Comparison of ENCODE assay signal across 35 cellular contexts in the genomic region with DNA sequence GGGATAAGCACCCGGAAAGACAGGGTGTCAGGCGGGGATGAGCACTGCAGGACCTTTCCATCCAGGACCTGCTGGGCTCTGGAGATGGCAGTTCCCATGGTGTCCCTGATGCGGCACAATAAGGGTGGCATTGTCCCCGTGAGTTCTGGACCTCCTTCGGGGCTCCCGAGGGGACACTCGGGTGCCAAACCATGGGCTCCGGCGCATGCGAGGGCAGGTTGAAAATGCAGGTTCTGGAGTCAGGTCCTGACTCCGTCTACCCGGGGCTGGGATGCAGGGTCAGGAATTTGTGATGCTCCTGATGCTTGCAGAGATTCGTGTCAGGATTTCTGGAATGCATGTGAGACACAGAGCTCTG. TPM values are rescaled to one million over a fixed set of nuclear protein-coding genes. Genes with fewer than 3 reads are reported as not detected.
"Had no signal": no experiment of that assay in that cellular context is flagged by ENCODE, and none has a peak within 500 bp of the region (broad histone marks: within the 10 kb centered on the region; RNA-seq: fewer than 3 reads in every experiment).

No MANE protein-coding gene starts in this region.

- H3K4me3 Mint-ChIP-seq: activated CD4-positive, alpha-beta memory T cell treated with anti-CD3 and anti-CD28 coated beads for 36 hours; activated CD4-positive, alpha-beta T cell treated with anti-CD3 and anti-CD28 coated beads for 36 hours; activated CD4-positive, alpha-beta T cell treated with anti-CD3 and anti-CD28 coated beads, Interleukin-2, amount 10 ng/mL, durations not matched to agents 24 days and 14 days; activated CD8-positive, alpha-beta T cell treated with anti-CD3 and anti-CD28 coated beads, Interleukin-2, amount 10 ng/mL, durations not matched to agents 7 days and 5 days; activated naive CD4-positive, alpha-beta T cell treated with anti-CD3 and anti-CD28 coated beads, Interleukin-2, amount 10 ng/mL, durations not matched to agents 7 days and 5 days; activated naive CD8-positive, alpha-beta T cell treated with anti-CD3 and anti-CD28 coated beads, Interleukin-2, amount 10 ng/mL, durations not matched to agents 7 days and 5 days; activated T-cell treated with anti-CD3 and anti-CD28 coated beads, Interleukin-2, amount 50 U/mL, for 24 hours; activated T-cell treated with anti-CD3 and anti-CD28 coated beads, Interleukin-2, amount 50 U/mL, for 72 hours; brain; dendritic cell treated with granulocyte-macrophage colony-stimulating factor and Interleukin-4, amounts not matched to agents 40 ng/mL and 50 ng/mL, for 4 days; effector memory CD8-positive, alpha-beta T cell had no signal

- H3K36me3 Mint-ChIP-seq: activated CD4-positive, alpha-beta memory T cell treated with anti-CD3 and anti-CD28 coated beads for 36 hours; activated naive CD4-positive, alpha-beta T cell treated with anti-CD3 and anti-CD28 coated beads, Interleukin-2, amount 10 ng/mL, durations not matched to agents 7 days and 5 days; activated naive CD4-positive, alpha-beta T cell treated with anti-CD3 and anti-CD28 coated beads, Interleukin-2, amount 50 U/mL, for 72 hours; activated naive CD8-positive, alpha-beta T cell treated with anti-CD3 and anti-CD28 coated beads, Interleukin-2, amount 10 ng/mL, durations not matched to agents 7 days and 5 days; brain had no signal

- H3K9me3 Mint-ChIP-seq: activated CD4-positive, alpha-beta memory T cell treated with anti-CD3 and anti-CD28 coated beads for 36 hours; activated CD4-positive, alpha-beta T cell treated with anti-CD3 and anti-CD28 coated beads, Interleukin-2, amount 10 ng/mL, durations not matched to agents 24 days and 14 days; activated naive CD4-positive, alpha-beta T cell treated with anti-CD3 and anti-CD28 coated beads, Interleukin-2, amount 10 ng/mL, durations not matched to agents 7 days and 5 days; activated naive CD4-positive, alpha-beta T cell treated with anti-CD3 and anti-CD28 coated beads, Interleukin-2, amount 50 U/mL, for 72 hours; activated naive CD8-positive, alpha-beta T cell treated with anti-CD3 and anti-CD28 coated beads, Interleukin-2, amount 10 ng/mL, durations not matched to agents 7 days and 5 days; activated T-cell treated with anti-CD3 and anti-CD28 coated beads, Interleukin-2, amount 50 U/mL, for 24 hours; activated T-cell treated with anti-CD3 and anti-CD28 coated beads, Interleukin-2, amount 50 U/mL, for 72 hours; brain; dendritic cell treated with granulocyte-macrophage colony-stimulating factor and Interleukin-4, amounts not matched to agents 40 ng/mL and 50 ng/mL, for 4 days; effector memory CD8-positive, alpha-beta T cell had no signal

- H3K4me1 Mint-ChIP-seq: activated CD4-positive, alpha-beta T cell treated with anti-CD3 and anti-CD28 coated beads for 36 hours; activated CD4-positive, alpha-beta T cell treated with anti-CD3 and anti-CD28 coated beads, Interleukin-2, amount 10 ng/mL, durations not matched to agents 24 days and 14 days; activated naive CD4-positive, alpha-beta T cell treated with anti-CD3 and anti-CD28 coated beads, Interleukin-2, amount 10 ng/mL, durations not matched to agents 7 days and 5 days; activated naive CD8-positive, alpha-beta T cell treated with anti-CD3 and anti-CD28 coated beads, Interleukin-2, amount 10 ng/mL, durations not matched to agents 7 days and 5 days; brain had no signal

- ATAC-seq: activated CD4-positive, alpha-beta T cell treated with anti-CD3 and anti-CD28 coated beads for 36 hours; activated CD8-positive, alpha-beta T cell treated with anti-CD3 and anti-CD28 coated beads, Interleukin-2, amount 10 ng/mL, durations not matched to agents 7 days and 5 days; activated naive CD4-positive, alpha-beta T cell treated with anti-CD3 and anti-CD28 coated beads, Interleukin-2, amount 50 U/mL, for 72 hours; activated T-cell treated with anti-CD3 and anti-CD28 coated beads, Interleukin-2, amount 50 U/mL, for 72 hours; effector memory CD8-positive, alpha-beta T cell; gastroesophageal sphincter had no signal

- H3K4me3 ChIP-seq: ascending aorta, breast epithelium, cardiac muscle cell, colonic mucosa, dorsolateral prefrontal cortex, esophagus squamous epithelium, gastroesophageal sphincter, heart right ventricle had no signal

- H3K27ac ChIP-seq: ascending aorta, breast epithelium, cardiac muscle cell, colonic mucosa, dorsolateral prefrontal cortex, esophagus squamous epithelium, gastroesophageal sphincter, heart right ventricle had no signal

- H3K27ac Mint-ChIP-seq: activated CD4-positive, alpha-beta memory T cell treated with anti-CD3 and anti-CD28 coated beads for 36 hours; activated CD4-positive, alpha-beta T cell treated with anti-CD3 and anti-CD28 coated beads for 36 hours; activated CD4-positive, alpha-beta T cell treated with anti-CD3 and anti-CD28 coated beads, Interleukin-2, amount 10 ng/mL, durations not matched to agents 24 days and 14 days; activated CD8-positive, alpha-beta T cell treated with anti-CD3 and anti-CD28 coated beads, Interleukin-2, amount 10 ng/mL, durations not matched to agents 7 days and 5 days; activated naive CD4-positive, alpha-beta T cell treated with anti-CD3 and anti-CD28 coated beads, Interleukin-2, amount 10 ng/mL, durations not matched to agents 7 days and 5 days; activated naive CD4-positive, alpha-beta T cell treated with anti-CD3 and anti-CD28 coated beads, Interleukin-2, amount 50 U/mL, for 72 hours; activated naive CD8-positive, alpha-beta T cell treated with anti-CD3 and anti-CD28 coated beads, Interleukin-2, amount 10 ng/mL, durations not matched to agents 7 days and 5 days; activated T-cell treated with anti-CD3 and anti-CD28 coated beads, Interleukin-2, amount 50 U/mL, for 24 hours; activated T-cell treated with anti-CD3 and anti-CD28 coated beads, Interleukin-2, amount 50 U/mL, for 72 hours; brain; dendritic cell treated with granulocyte-macrophage colony-stimulating factor and Interleukin-4, amounts not matched to agents 40 ng/mL and 50 ng/mL, for 4 days; effector memory CD8-positive, alpha-beta T cell had no signal

- DNase-seq: activated CD4-positive, alpha-beta memory T cell treated with anti-CD3 and anti-CD28 coated beads for 36 hours; activated CD4-positive, alpha-beta T cell treated with anti-CD3 and anti-CD28 coated beads for 36 hours; activated CD4-positive, alpha-beta T cell treated with anti-CD3 and anti-CD28 coated beads, Interleukin-2, amount 10 ng/mL, durations not matched to agents 24 days and 14 days; activated CD4-positive, CD25-positive, alpha-beta regulatory T cell; activated CD4-positive, CD25-positive, alpha-beta regulatory T cell treated with anti-CD3 and anti-CD28 coated beads, Interleukin-2, amount 50 U/mL, for 72 hours; activated CD8-positive, alpha-beta T cell treated with anti-CD3 and anti-CD28 coated beads, Interleukin-2, amount 10 ng/mL, durations not matched to agents 7 days and 5 days; activated gamma-delta T cell; activated naive CD4-positive, alpha-beta T cell; activated naive CD4-positive, alpha-beta T cell treated with anti-CD3 and anti-CD28 coated beads, Interleukin-2, amount 10 ng/mL, durations not matched to agents 7 days and 5 days; activated naive CD8-positive, alpha-beta T cell treated with anti-CD3 and anti-CD28 coated beads, Interleukin-2, amount 10 ng/mL, durations not matched to agents 7 days and 5 days; activated T-cell treated with anti-CD3 and anti-CD28 coated beads for 4 hours; activated T-cell treated with anti-CD3 and anti-CD28 coated beads, Interleukin-2, amount 50 U/mL, for 24 hours; activated T-cell treated with anti-CD3 and anti-CD28 coated beads, Interleukin-2, amount 50 U/mL, for 72 hours; central memory CD4-positive, alpha-beta T cell; cerebellar nuclear complex; colonic mucosa; dorsolateral prefrontal cortex; effector CD4-positive, alpha-beta T cell; effector memory CD8-positive, alpha-beta T cell; erythroblast; esophagus squamous epithelium; foreskin melanocyte; heart right ventricle; T-helper 2 cell had no signal

- H3K27me3 Mint-ChIP-seq: activated CD4-positive, alpha-beta T cell treated with anti-CD3 and anti-CD28 coated beads for 36 hours; activated CD4-positive, alpha-beta T cell treated with anti-CD3 and anti-CD28 coated beads, Interleukin-2, amount 10 ng/mL, durations not matched to agents 24 days and 14 days; activated naive CD4-positive, alpha-beta T cell treated with anti-CD3 and anti-CD28 coated beads, Interleukin-2, amount 10 ng/mL, durations not matched to agents 7 days and 5 days had no signal

RNA-seq across cellular contexts. Expression of a gene that starts 0.7 kb away (rescaled TPM):
- total RNA-seq: activated CD4-positive, alpha-beta memory T cell treated with anti-CD3 and anti-CD28 coated beads for 36 hours; activated CD4-positive, alpha-beta T cell treated with anti-CD3 and anti-CD28 coated beads for 36 hours; activated CD4-positive, alpha-beta T cell treated with anti-CD3 and anti-CD28 coated beads, Interleukin-2, amount 10 ng/mL, durations not matched to agents 24 days and 14 days; activated CD8-positive, alpha-beta T cell treated with anti-CD3 and anti-CD28 coated beads, Interleukin-2, amount 10 ng/mL, durations not matched to agents 7 days and 5 days; activated naive CD4-positive, alpha-beta T cell treated with anti-CD3 and anti-CD28 coated beads, Interleukin-2, amount 50 U/mL, for 72 hours; activated naive CD8-positive, alpha-beta T cell treated with anti-CD3 and anti-CD28 coated beads, Interleukin-2, amount 10 ng/mL, durations not matched to agents 7 days and 5 days; activated T-cell treated with anti-CD3 and anti-CD28 coated beads, Interleukin-2, amount 50 U/mL, for 72 hours; ascending aorta; cardiac muscle cell; colonic mucosa; esophagus squamous epithelium; fibroblast of lung; fibroblast of villous mesenchyme; gastroesophageal sphincter; glomerular endothelial cell; T-helper 1 cell treated with Interleukin-12 subunit alpha and Interleukin-12 subunit beta and Interleukin-4 antibody, amounts not matched to agents 30 ng/mL and 1 ng/mL, for 36 hours had no signal

RNA-seq across cellular contexts. Expression of a gene that starts 36.4 kb away (rescaled TPM):
- total RNA-seq: activated CD4-positive, alpha-beta memory T cell treated with anti-CD3 and anti-CD28 coated beads for 36 hours; activated CD4-positive, alpha-beta T cell treated with anti-CD3 and anti-CD28 coated beads for 36 hours; activated CD4-positive, alpha-beta T cell treated with anti-CD3 and anti-CD28 coated beads, Interleukin-2, amount 10 ng/mL, durations not matched to agents 24 days and 14 days; activated CD8-positive, alpha-beta T cell treated with anti-CD3 and anti-CD28 coated beads, Interleukin-2, amount 10 ng/mL, durations not matched to agents 7 days and 5 days; activated naive CD4-positive, alpha-beta T cell treated with anti-CD3 and anti-CD28 coated beads, Interleukin-2, amount 50 U/mL, for 72 hours; activated T-cell treated with anti-CD3 and anti-CD28 coated beads, Interleukin-2, amount 50 U/mL, for 72 hours; ascending aorta; cardiac muscle cell; fibroblast of lung; fibroblast of villous mesenchyme; glomerular endothelial cell; T-helper 1 cell treated with Interleukin-12 subunit alpha and Interleukin-12 subunit beta and Interleukin-4 antibody, amounts not matched to agents 30 ng/mL and 1 ng/mL, for 36 hours had no signal
